In the genomic region with DNA sequence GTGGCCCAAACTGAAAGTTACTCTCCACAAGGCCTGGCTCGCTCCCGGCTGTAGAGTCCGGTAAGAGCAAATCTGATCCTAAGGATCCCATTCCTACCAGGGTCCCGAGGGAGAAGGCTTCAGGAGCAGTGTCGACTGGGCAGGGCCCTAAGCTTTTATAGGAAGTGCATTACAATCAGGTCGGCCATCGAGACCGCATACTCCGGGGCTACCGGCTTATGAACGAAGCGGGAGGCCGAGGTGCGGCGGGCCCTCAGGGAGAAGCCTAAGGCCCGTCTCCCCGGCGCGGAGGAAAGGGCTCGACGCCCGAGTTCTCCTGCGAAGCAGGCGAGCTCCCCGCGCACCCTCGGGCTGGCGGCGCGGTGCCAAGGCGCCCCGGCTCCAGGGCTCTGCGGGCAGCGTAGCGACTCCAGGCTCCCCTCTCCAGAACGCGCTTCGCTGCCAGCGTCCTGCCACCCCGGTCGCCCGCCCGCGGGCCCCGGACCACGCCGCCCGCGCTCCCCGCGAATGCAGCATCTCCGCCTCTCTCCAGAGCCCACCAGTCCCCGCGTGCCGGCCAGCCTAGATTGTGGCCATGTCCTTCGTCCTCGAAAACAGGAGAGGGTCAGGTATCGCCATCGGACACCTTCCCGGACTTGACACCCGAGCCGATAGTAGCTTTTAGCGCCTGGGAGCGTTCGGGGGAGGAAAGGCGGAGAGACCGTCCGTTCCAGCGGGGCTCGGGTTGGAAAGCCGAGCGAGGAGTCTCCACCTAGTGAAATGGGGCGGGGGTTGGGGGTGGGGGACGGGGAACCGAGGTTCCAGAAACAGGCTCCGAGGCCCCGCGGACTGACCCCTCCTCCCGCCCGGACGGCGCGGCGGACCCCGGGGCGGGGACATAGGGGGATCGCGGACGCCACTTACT, we compare ENCODE assay signal across 8 cellular contexts. TPM values are rescaled to one million over a fixed set of nuclear protein-coding genes. Genes with fewer than 3 reads are reported as not detected.
DNase-seq lines count a peak whose midpoint lies in the region; ATAC-seq, FAIRE-seq and TF ChIP-seq lines count a peak whose summit lies in the region.

No MANE protein-coding gene starts in this region.

- intact Hi-C loops in CD4-positive, alpha-beta memory T cell (cut with micrococcal nuclease) = loop anchor here (10.0 kb wide), 1 partner anchor 1399 kb away; no protein-coding TSS in a partner anchor
- intact Hi-C loops in stomach (cut with DNase I; ENCODE audit: low total_unique reads) = no loop called here

- CTCF ChIA-PET in CD4-positive, alpha-beta memory T cell (lab: Charles Lee; ENCODE audit: partially characterized antibody) = interaction anchor here (4.8 kb wide), 1 partner anchor 33 kb away, joined by 46 read pairs; the partner anchor contains the start of gene ARGLU1
- CTCF ChIA-PET in activated CD4-positive, alpha-beta memory T cell treated with anti-CD3 and anti-CD28 coated beads, Interleukin-2, amount 10 ng/mL, durations not matched to agents 7 days and 5 days (lab: Charles Lee) = interaction anchor here (1.3 to 3.3 kb wide), 3 partner anchors 25 to 32 kb away, joined by 3 to 22 read pairs (median 6); partner anchors contain the start of gene ARGLU1

- H3K4me3 Mint-ChIP-seq in CD4-positive, alpha-beta memory T cell = peak overlapping the region; percentile 69 to 90 (median 87)
- H3K4me3 Mint-ChIP-seq in IgD-negative memory B cell = peak overlapping the region; percentile 83 to 94 (median 86)
- H3K4me3 Mint-ChIP-seq in activated CD4-positive, alpha-beta memory T cell treated with anti-CD3 and anti-CD28 coated beads, Interleukin-2, amount 10 ng/mL, durations not matched to agents 7 days and 5 days = peak overlapping the region; percentile 79
- peak overlapping the region; percentile 92 to 98 for H3K4me3 Mint-ChIP-seq in effector memory CD8-positive, alpha-beta T cell

- TF ChIP-seq EP300 in stomach (IDR thresholded peaks at IDR 0.05) = no peak

- H3K27ac Mint-ChIP-seq in CD4-positive, alpha-beta memory T cell = peak overlapping the region in 1 of 7 donors; percentile 73
- peak overlapping the region in 2 of 3 donors; percentile 12 to 76 for H3K27ac Mint-ChIP-seq in IgD-negative memory B cell
- no peak overlapping the region for H3K27ac Mint-ChIP-seq in activated CD4-positive, alpha-beta memory T cell treated with anti-CD3 and anti-CD28 coated beads, Interleukin-2, amount 10 ng/mL, durations not matched to agents 7 days and 5 days
- H3K27ac Mint-ChIP-seq in effector memory CD8-positive, alpha-beta T cell = peak overlapping the region in 1 of 2 donors; percentile 51

- H3K27me3 Mint-ChIP-seq in CD4-positive, alpha-beta memory T cell = peaks cover 14 to 34% of the 10 kb centered on the region in 2 donors
- H3K27me3 Mint-ChIP-seq in IgD-negative memory B cell = peaks cover 33% of the 10 kb centered on the region
- H3K27me3 Mint-ChIP-seq in activated CD4-positive, alpha-beta memory T cell treated with anti-CD3 and anti-CD28 coated beads, Interleukin-2, amount 10 ng/mL, durations not matched to agents 7 days and 5 days = peaks cover 41% of the 10 kb centered on the region
- H3K27me3 Mint-ChIP-seq in effector memory CD8-positive, alpha-beta T cell = peaks cover 46 to 57% of the 10 kb centered on the region in 2 donors

- H3K27me3 ChIP-seq in CD4-positive, alpha-beta memory T cell (ENCODE audit: insufficient read depth, low read length) = peaks cover 7% of the 10 kb centered on the region
- H3K27me3 ChIP-seq in stomach = peaks cover 0 to 14% (median 10%) of the 10 kb centered on the region in 3 donors

- peaks cover 0 to 4% of the 10 kb centered on the region in 2 donors for H3K36me3 Mint-ChIP-seq in CD4-positive, alpha-beta memory T cell
- H3K36me3 Mint-ChIP-seq in IgD-negative memory B cell = no peaks in the 10 kb centered on the region
- H3K36me3 Mint-ChIP-seq in activated CD4-positive, alpha-beta memory T cell treated with anti-CD3 and anti-CD28 coated beads, Interleukin-2, amount 10 ng/mL, durations not matched to agents 7 days and 5 days (ENCODE audit: low read depth) = peaks cover 3% of the 10 kb centered on the region
- H3K36me3 Mint-ChIP-seq in effector memory CD8-positive, alpha-beta T cell (ENCODE audit: insufficient read depth) = peaks cover 10% of the 10 kb centered on the region

- no peak for FAIRE-seq in D721Med (lab: Jason Lieb, UNC)

- H3K9me3 Mint-ChIP-seq in CD4-positive, alpha-beta memory T cell = no peaks in the 10 kb centered on the region
- no peaks in the 10 kb centered on the region for H3K9me3 Mint-ChIP-seq in IgD-negative memory B cell
- no peaks in the 10 kb centered on the region for H3K9me3 Mint-ChIP-seq in activated CD4-positive, alpha-beta memory T cell treated with anti-CD3 and anti-CD28 coated beads, Interleukin-2, amount 10 ng/mL, durations not matched to agents 7 days and 5 days
- H3K9me3 Mint-ChIP-seq in effector memory CD8-positive, alpha-beta T cell = no peaks in the 10 kb centered on the region

- peak in 4 of 5 donors; percentile 14 to 29 (median 22) for DNase-seq in CD4-positive, alpha-beta memory T cell
- DNase-seq in activated CD4-positive, alpha-beta memory T cell treated with anti-CD3 and anti-CD28 coated beads, Interleukin-2, amount 10 ng/mL, durations not matched to agents 7 days and 5 days = peak; percentile 20
- peak in 2 of 3 experiments; percentile 9 to 11 for DNase-seq in effector memory CD8-positive, alpha-beta T cell
- DNase-seq in medulla oblongata (ENCODE audit: extremely low spot score) (peak; percentile 55), stomach (peak; percentile 53), D721Med (ENCODE audit: insufficient read length, low spot score) (no peak)

- H3K9me3 ChIP-seq in CD4-positive, alpha-beta memory T cell (ENCODE audit: control insufficient read depth in 1 of 2, low read length in 2 of 2) = no peaks in the 10 kb centered on the region
- no peaks in the 10 kb centered on the region for H3K9me3 ChIP-seq in stomach

- H3K4me1 Mint-ChIP-seq in CD4-positive, alpha-beta memory T cell = peaks cover 11 to 21% (median 19%) of the 10 kb centered on the region in 4 donors
- peaks cover 10 to 25% (median 14%) of the 10 kb centered on the region in 3 donors for H3K4me1 Mint-ChIP-seq in IgD-negative memory B cell
- H3K4me1 Mint-ChIP-seq in activated CD4-positive, alpha-beta memory T cell treated with anti-CD3 and anti-CD28 coated beads, Interleukin-2, amount 10 ng/mL, durations not matched to agents 7 days and 5 days = peaks cover 19% of the 10 kb centered on the region
- peaks cover 9 to 17% of the 10 kb centered on the region in 2 donors for H3K4me1 Mint-ChIP-seq in effector memory CD8-positive, alpha-beta T cell (ENCODE audit: low read depth in 2 of 2)

- peaks cover 24% of the 10 kb centered on the region for H3K4me1 ChIP-seq in CD4-positive, alpha-beta memory T cell (ENCODE audit: insufficient read depth, low read length)
- peaks cover 19 to 64% (median 49%) of the 10 kb centered on the region in 4 donors for H3K4me1 ChIP-seq in stomach

- WGBS in stomach, 5 donors = 1 to 4% (median 3%) methylated on average over 50 to 89 of the region's 89 CpGs

- ATAC-seq in effector memory CD8-positive, alpha-beta T cell (replicated peaks) = no peak
- ATAC-seq in GM18868 (IDR thresholded peaks at IDR 0.05; ENCODE audit: unreplicated experiment) = no peak

- no peak for TF ChIP-seq POLR2A in stomach (IDR thresholded peaks at IDR 0.05)

- TF ChIP-seq CTCF in stomach (IDR thresholded peaks at IDR 0.05) (no peak), D721Med (IDR thresholded peaks at IDR 0.05; ENCODE audit: insufficient read depth, missing control alignments) (no peak)

- POLR2A ChIA-PET in CD4-positive, alpha-beta memory T cell (lab: Charles Lee; ENCODE audit: partially characterized antibody) = interaction anchor here (5.9 kb wide), 1 partner anchor 33 kb away, joined by 61 read pairs; the partner anchor contains the start of gene ARGLU1
- POLR2A ChIA-PET in activated CD4-positive, alpha-beta memory T cell treated with anti-CD3 and anti-CD28 coated beads, Interleukin-2, amount 10 ng/mL, durations not matched to agents 7 days and 5 days (lab: Charles Lee) = interaction anchor here (1.9 to 6.0 kb wide), 2 partner anchors 26 to 32 kb away, joined by 4 to 48 read pairs; partner anchors contain the start of gene ARGLU1

- no peak overlapping the region for H3K27ac ChIP-seq in CD4-positive, alpha-beta memory T cell (ENCODE audit: low read depth, low read length)
- H3K27ac ChIP-seq in stomach = peak overlapping the region; percentile 78 to 90 (median 88)

- peak overlapping the region in 1 of 2 donors; percentile 10 for H3K4me3 ChIP-seq in CD4-positive, alpha-beta memory T cell (ENCODE audit: low read length in 2 of 2)
- peak overlapping the region; percentile 66 to 94 (median 72) for H3K4me3 ChIP-seq in stomach

- no peaks in the 10 kb centered on the region for H3K36me3 ChIP-seq in CD4-positive, alpha-beta memory T cell (ENCODE audit: insufficient read depth, low read length)
- H3K36me3 ChIP-seq in stomach = no peaks in the 10 kb centered on the region

RNA-seq across cellular contexts. Expression of gene EFNB2, which starts 1.3 kb away (rescaled TPM):
- under 1 TPM; 0.25 to 0.38 TPM for total RNA-seq in CD4-positive, alpha-beta memory T cell
- polyA plus RNA-seq in CD4-positive, alpha-beta memory T cell = under 1 TPM in 1 of 2 donors, not detected in 1; 0.05 TPM
- polyA plus RNA-seq in IgD-negative memory B cell (0.10 TPM), stomach (1 to 10 TPM; 3.0 to 7.3 (median 7.2) TPM)
- under 1 TPM; 0.13 TPM for total RNA-seq in activated CD4-positive, alpha-beta memory T cell treated with anti-CD3 and anti-CD28 coated beads, Interleukin-2, amount 10 ng/mL, durations not matched to agents 7 days and 5 days
- total RNA-seq in stomach = 10 to 100 TPM; 11.6 to 48.7 (median 19.0) TPM

RNA-seq across cellular contexts. Expression of gene ARGLU1, which starts 33.7 kb away (rescaled TPM):
- 100 to 1,000 TPM; 229 to 252 TPM for total RNA-seq in CD4-positive, alpha-beta memory T cell
- polyA plus RNA-seq in CD4-positive, alpha-beta memory T cell = 10 to 100 TPM; 35.4 to 37.7 TPM
- polyA plus RNA-seq in IgD-negative memory B cell (59.1 TPM), stomach (10 to 100 TPM; 16.6 to 88.6 (median 17.9) TPM)
- 100 to 1,000 TPM; 112 to 113 TPM for total RNA-seq in activated CD4-positive, alpha-beta memory T cell treated with anti-CD3 and anti-CD28 coated beads, Interleukin-2, amount 10 ng/mL, durations not matched to agents 7 days and 5 days
- total RNA-seq in stomach = 100 to 1,000 TPM in 4 of 5 donors, 10 to 100 TPM in 1; 78.2 to 321 (median 129) TPM

Comparison
In these comparisons a context has a peak if more than half of its experiments do, and no peak if none do; other contexts are left out.
1. RNA of gene EFNB2, which starts 1.3 kb away (total RNA-seq): 11.6 to 48.7 TPM in stomach; 0.25 to 0.38 TPM in CD4-positive, alpha-beta memory T cell and 0.13 TPM in activated CD4-positive, alpha-beta memory T cell treated with anti-CD3 and anti-CD28 coated beads, Interleukin-2, amount 10 ng/mL, durations not matched to agents 7 days and 5 days; every median in the first group is over 4 times any median in the second.
2. Peak in every context shown above with its lines, with median percentiles within 50 percentile points of each other: H3K4me3 Mint-ChIP-seq.